Comparison of ENCODE assay signal across 17 cellular contexts in the genomic region with DNA sequence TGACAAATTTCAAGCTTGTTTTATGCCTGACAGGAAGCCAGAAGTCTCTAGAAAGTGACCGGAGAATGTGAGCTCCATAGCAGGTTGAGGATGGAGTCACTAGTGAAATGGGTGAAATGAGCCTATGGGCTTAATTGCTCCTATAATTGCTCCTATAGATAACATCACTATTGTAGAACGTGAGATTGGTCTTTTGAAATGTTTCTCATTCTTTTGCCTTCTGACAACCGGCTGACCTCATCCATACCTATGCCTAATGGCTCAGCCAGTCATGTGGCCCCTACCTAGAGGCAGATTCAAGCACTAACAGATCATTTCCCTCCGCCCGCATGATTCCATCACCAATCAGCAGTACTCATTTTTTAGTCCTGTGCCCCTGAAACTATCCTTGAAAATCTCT. TPM values are rescaled to one million over a fixed set of nuclear protein-coding genes. Genes with fewer than 3 reads are reported as not detected.
"Had no signal": no experiment of that assay in that cellular context is flagged by ENCODE, and none has a peak within 500 bp of the region (broad histone marks: within the 10 kb centered on the region; RNA-seq: fewer than 3 reads in every experiment).

No MANE protein-coding gene starts in this region.

RNA-seq across cellular contexts. Expression of a gene that starts 4.2 kb away (rescaled TPM):
- total RNA-seq: natural killer cell, occipital lobe, osteoblast, pancreas, posterior vena cava, prostate gland, pulmonary artery endothelial cell, right atrium auricular region, sciatic nerve, smooth muscle cell, spleen, suprapubic skin, testis, transverse colon, upper lobe of left lung, ureter, vagina had no signal

RNA-seq across cellular contexts. Expression of a gene that starts 23.5 kb away (rescaled TPM):
- total RNA-seq: natural killer cell, occipital lobe, osteoblast, pancreas, posterior vena cava, prostate gland, pulmonary artery endothelial cell, right atrium auricular region, sciatic nerve, smooth muscle cell, spleen, testis, transverse colon, upper lobe of left lung, ureter, vagina had no signal

RNA-seq across cellular contexts. Expression of a gene that starts 34.0 kb away (rescaled TPM):
- total RNA-seq: natural killer cell, occipital lobe, pancreas, posterior vena cava, prostate gland, right atrium auricular region, sciatic nerve, smooth muscle cell, spleen, suprapubic skin, testis, transverse colon, upper lobe of left lung, ureter, vagina had no signal
